15 cellular contexts compared by ENCODE assay signal in genomic region chr11:10318527-10318802, GRCh38. TPM values are rescaled to one million over a fixed set of nuclear protein-coding genes. Genes with fewer than 3 reads are reported as not detected.
A peak's percentile ranks its signal among the peaks of the same experiment; 100 is the strongest.
DNase-seq lines count a peak whose midpoint lies in the region; ATAC-seq, FAIRE-seq and TF ChIP-seq lines count a peak whose summit lies in the region.
"Had no signal": no experiment of that assay in that cellular context is flagged by ENCODE, and none has a peak within 500 bp of the region (broad histone marks: within the 10 kb centered on the region; RNA-seq: fewer than 3 reads in every experiment).

No MANE protein-coding gene starts in this region.

- no peak overlapping the region for H3K23ac ChIP-seq in H1 (ENCODE audit: insufficient read length)

- no peak overlapping the region; the same call in 1 of the 2 replicates for H2AK5ac ChIP-seq in H1 (ENCODE audit: low read depth, low read length)

- no peak for FAIRE-seq in H1 (lab: Jason Lieb, UNC)
- FAIRE-seq: GM18507, K562 had no signal

- no peak overlapping the region for H4K8ac ChIP-seq in H1 (ENCODE audit: extremely low read depth, insufficient read depth, low read length)

- no peak overlapping the region for H3K56ac ChIP-seq in H1 (replicated peaks; ENCODE audit: insufficient read length, low read depth, low read length)

- no peaks in the 10 kb centered on the region for H3K36me3 ChIP-seq in H1 (ENCODE audit: control insufficient read depth in 2 of 4, insufficient read depth in 4 of 4, low read length in 3 of 4)
- H3K36me3 ChIP-seq in subcutaneous abdominal adipose tissue (ENCODE audit: control insufficient read depth in 5 of 5, insufficient read depth in 5 of 5, low read length in 5 of 5): no peaks in the 10 kb centered on the region
- no peaks in the 10 kb centered on the region for H3K36me3 ChIP-seq in CD4-positive, alpha-beta memory T cell (ENCODE audit: insufficient read depth, low read length)
- H3K36me3 ChIP-seq: SJSA1 had no signal

- peak overlapping the region; percentile 79 for H4K91ac ChIP-seq in H1 (replicated peaks; ENCODE audit: insufficient read length, low read length)

- H2AFZ ChIP-seq in H1 (ENCODE audit: low read length): no peak overlapping the region

- no peak overlapping the region for H3K4me3 Mint-ChIP-seq in activated CD8-positive, alpha-beta T cell treated with anti-CD3 and anti-CD28 coated beads for 36 hours
- H3K4me3 Mint-ChIP-seq in activated CD8-positive, alpha-beta T cell treated with anti-CD3 and anti-CD28 coated beads, Interleukin-2, amount 10 ng/mL, durations not matched to agents 7 days and 5 days: no peak overlapping the region
- no peak overlapping the region for H3K4me3 Mint-ChIP-seq in CD4-positive, alpha-beta memory T cell
- H3K4me3 Mint-ChIP-seq in mesothelial cell of epicardium: no peak overlapping the region
- H3K4me3 Mint-ChIP-seq: dendritic cell treated with granulocyte-macrophage colony-stimulating factor and Interleukin-4, amounts not matched to agents 40 ng/mL and 50 ng/mL, for 4 days had no signal

- H2BK120ac ChIP-seq in H1 (replicated peaks; ENCODE audit: low read depth, low read length): peak overlapping the region; percentile 18

- intact Hi-C loops in activated CD8-positive, alpha-beta T cell treated with anti-CD3 and anti-CD28 coated beads for 36 hours (cut with micrococcal nuclease): no loop called here
- intact Hi-C loops in CD4-positive, alpha-beta memory T cell (cut with micrococcal nuclease): no loop called here

- no peak for ATAC-seq in activated CD8-positive, alpha-beta T cell treated with anti-CD3 and anti-CD28 coated beads for 36 hours
- ATAC-seq in activated CD8-positive, alpha-beta T cell treated with anti-CD3 and anti-CD28 coated beads, Interleukin-2, amount 10 ng/mL, durations not matched to agents 7 days and 5 days: no peak
- ATAC-seq: K562 had no signal

- H3K9me3 Mint-ChIP-seq in activated CD8-positive, alpha-beta T cell treated with anti-CD3 and anti-CD28 coated beads for 36 hours: no peaks in the 10 kb centered on the region
- H3K9me3 Mint-ChIP-seq in activated CD8-positive, alpha-beta T cell treated with anti-CD3 and anti-CD28 coated beads, Interleukin-2, amount 10 ng/mL, durations not matched to agents 7 days and 5 days (ENCODE audit: insufficient read depth): no peaks in the 10 kb centered on the region
- no peaks in the 10 kb centered on the region for H3K9me3 Mint-ChIP-seq in CD4-positive, alpha-beta memory T cell
- no peaks in the 10 kb centered on the region for H3K9me3 Mint-ChIP-seq in mesothelial cell of epicardium

- CTCF ChIA-PET in activated CD8-positive, alpha-beta T cell treated with anti-CD3 and anti-CD28 coated beads for 36 hours (lab: Charles Lee): interaction anchor here (1.1 to 1.8 kb wide), 3 partner anchors 10 to 570 kb away, joined by 3 to 10 read pairs (median 3); no protein-coding TSS in a partner anchor
- CTCF ChIA-PET in activated CD8-positive, alpha-beta T cell treated with anti-CD3 and anti-CD28 coated beads, Interleukin-2, amount 10 ng/mL, durations not matched to agents 7 days and 5 days (lab: Charles Lee): interaction anchor here (0.9 to 3.3 kb wide), 2 partner anchors 10 to 111 kb away, joined by 3 to 17 read pairs; no protein-coding TSS in a partner anchor
- CTCF ChIA-PET in H1 (lab: Charles Lee; ENCODE audit: partially characterized antibody): interaction anchor here (0.6 to 2.1 kb wide), 5 partner anchors 10 to 483 kb away, joined by 3 to 13 read pairs (median 5); no protein-coding TSS in a partner anchor
- CTCF ChIA-PET in CD4-positive, alpha-beta memory T cell (lab: Charles Lee; ENCODE audit: partially characterized antibody): interaction anchor here (1.0 to 1.2 kb wide), 4 partner anchors 11 to 784 kb away, joined by 3 to 4 read pairs (median 4); partner anchors contain the start of gene ADM

- TF ChIP-seq EP300 in H1 (IDR thresholded peaks at IDR 0.05; ENCODE audit: borderline replicate concordance in 1 of 2, low read depth in 2 of 2, low read length in 2 of 2): no peak

- H3K9ac ChIP-seq in H1 (replicated peaks in 1 of 4; ENCODE audit: extremely low read depth in 1 of 4, low read depth in 3 of 4, low read length in 3 of 4) (no peak overlapping the region; a peak in 1 of 7 replicates), subcutaneous abdominal adipose tissue (ENCODE audit: low read length in 5 of 5) (peak overlapping the region in 3 of 5 donors; percentile 7 to 56 (median 10))

- peak overlapping the region; percentile 63; the same call in 1 of the 2 replicates for H2BK5ac ChIP-seq in H1 (ENCODE audit: low read depth, low read length)

- H3K23me2 ChIP-seq in H1 (ENCODE audit: low read depth, low read length): no peaks in the 10 kb centered on the region

- H3K79me2 ChIP-seq in H1 (ENCODE audit: control insufficient read depth in 1 of 2, insufficient read depth in 2 of 2, low read length in 2 of 2): no peaks in the 10 kb centered on the region

- no peaks in the 10 kb centered on the region for H4K20me1 ChIP-seq in H1 (replicated peaks in 1 of 2; ENCODE audit: control insufficient read depth in 1 of 2, insufficient read depth in 2 of 2, low read length in 2 of 2)

- H3K27me3 Mint-ChIP-seq in activated CD8-positive, alpha-beta T cell treated with anti-CD3 and anti-CD28 coated beads for 36 hours: peaks cover 12% of the 10 kb centered on the region
- peaks cover under 1% of the 10 kb centered on the region for H3K27me3 Mint-ChIP-seq in activated CD8-positive, alpha-beta T cell treated with anti-CD3 and anti-CD28 coated beads, Interleukin-2, amount 10 ng/mL, durations not matched to agents 7 days and 5 days (ENCODE audit: low read depth)
- H3K27me3 Mint-ChIP-seq in CD4-positive, alpha-beta memory T cell: peaks cover 6 to 17% of the 10 kb centered on the region in 2 donors
- H3K27me3 Mint-ChIP-seq in mesothelial cell of epicardium (ENCODE audit: low read depth): no peaks in the 10 kb centered on the region

- no peaks in the 10 kb centered on the region for H3K79me1 ChIP-seq in H1 (ENCODE audit: low read depth, low read length)

- DNase-seq in activated CD8-positive, alpha-beta T cell treated with anti-CD3 and anti-CD28 coated beads for 36 hours: no peak
- no peak for DNase-seq in activated CD8-positive, alpha-beta T cell treated with anti-CD3 and anti-CD28 coated beads, Interleukin-2, amount 10 ng/mL, durations not matched to agents 7 days and 5 days
- peak; percentile 79 for DNase-seq in NCI-H345 (lab: John Stamatoyannopoulos, UW)
- DNase-seq in H1 (ENCODE audit: low read depth in 1 of 2, low spot score in 2 of 2): no peak
- no peak for DNase-seq in midbrain (lab: John Stamatoyannopoulos, UW)
- no peak for DNase-seq in CD4-positive, alpha-beta memory T cell
- DNase-seq in mesothelial cell of epicardium (ENCODE audit: low spot score in 2 of 2, unreplicated experiment in 2 of 2): no peak
- DNase-seq: activated CD8-positive, alpha-beta memory T cell treated with anti-CD3 and anti-CD28 coated beads, Interleukin-2, amount 50 U/mL, for 48 hours; aorta; EL had no signal

- no peak overlapping the region for H3K27ac ChIP-seq in H1 (ENCODE audit: low read depth, low read length)
- peak overlapping the region; percentile 94 for H3K27ac ChIP-seq in subcutaneous abdominal adipose tissue (ENCODE audit: low read depth, low read length)
- H3K27ac ChIP-seq in CD4-positive, alpha-beta memory T cell (ENCODE audit: low read depth, low read length): no peak overlapping the region
- H3K27ac ChIP-seq: SJSA1 had no signal

- H4K5ac ChIP-seq in H1 (ENCODE audit: insufficient read length, low read depth, low read length): no peak overlapping the region

- H3K9me3 ChIP-seq in H1 (ENCODE audit: insufficient read depth in 2 of 2, low read depth in 1 of 2, low read length in 1 of 2) (no peaks in the 10 kb centered on the region), subcutaneous abdominal adipose tissue (ENCODE audit: control insufficient read depth in 5 of 5, low read length in 5 of 5) (no peaks in the 10 kb centered on the region)
- H3K9me3 ChIP-seq in CD4-positive, alpha-beta memory T cell (ENCODE audit: control insufficient read depth in 1 of 2, low read length in 2 of 2): no peaks in the 10 kb centered on the region
- H3K9me3 ChIP-seq: SJSA1 had no signal

- POLR2A ChIA-PET in activated CD8-positive, alpha-beta T cell treated with anti-CD3 and anti-CD28 coated beads for 36 hours (lab: Charles Lee): interaction anchor here (0.6 kb wide), 1 partner anchor 27 kb away, joined by 3 read pairs; no protein-coding TSS in a partner anchor
- POLR2A ChIA-PET in activated CD8-positive, alpha-beta T cell treated with anti-CD3 and anti-CD28 coated beads, Interleukin-2, amount 10 ng/mL, durations not matched to agents 7 days and 5 days (lab: Charles Lee): no interaction called here
- POLR2A ChIA-PET in H1 (lab: Charles Lee; ENCODE audit: partially characterized antibody): interaction anchor here (6.8 kb wide), 1 partner anchor 13 kb away, joined by 62 read pairs; the partner anchor contains the start of gene ADM
- POLR2A ChIA-PET in CD4-positive, alpha-beta memory T cell (lab: Charles Lee; ENCODE audit: partially characterized antibody): no interaction called here

- no peak overlapping the region; a peak in 1 of 4 replicates for H3K4me2 ChIP-seq in H1 (ENCODE audit: insufficient read depth in 1 of 2, low read depth in 2 of 2, low read length in 2 of 2)

- H3K27me3 ChIP-seq in H1 (replicated peaks in 1 of 4; ENCODE audit: control insufficient read depth in 3 of 4, extremely low read depth in 1 of 4, insufficient read depth in 3 of 4, low read length in 3 of 4) (no peaks in the 10 kb centered on the region), subcutaneous abdominal adipose tissue (ENCODE audit: control insufficient read depth in 5 of 5, insufficient read depth in 4 of 5, low read length in 5 of 5) (no peaks in the 10 kb centered on the region)
- H3K27me3 ChIP-seq in CD4-positive, alpha-beta memory T cell (ENCODE audit: insufficient read depth, low read length): no peaks in the 10 kb centered on the region
- H3K27me3 ChIP-seq: SJSA1 had no signal

- H3K36me3 Mint-ChIP-seq in activated CD8-positive, alpha-beta T cell treated with anti-CD3 and anti-CD28 coated beads for 36 hours (ENCODE audit: low read depth): no peaks in the 10 kb centered on the region
- no peaks in the 10 kb centered on the region for H3K36me3 Mint-ChIP-seq in activated CD8-positive, alpha-beta T cell treated with anti-CD3 and anti-CD28 coated beads, Interleukin-2, amount 10 ng/mL, durations not matched to agents 7 days and 5 days (ENCODE audit: low read depth)
- no peaks in the 10 kb centered on the region for H3K36me3 Mint-ChIP-seq in CD4-positive, alpha-beta memory T cell
- H3K36me3 Mint-ChIP-seq in mesothelial cell of epicardium: no peaks in the 10 kb centered on the region

- H3K18ac ChIP-seq in H1 (ENCODE audit: extremely low read depth, low read length): no peak overlapping the region

- TF ChIP-seq RAD21 in H1 (IDR thresholded peaks at IDR 0.05 in 1 of 2, conservative IDR thresholded peaks at IDR 0.05 in 1 of 2; ENCODE audit: low read depth in 2 of 2, low read length in 2 of 2): no peak

- no peak overlapping the region for H3K14ac ChIP-seq in H1 (ENCODE audit: insufficient read length)

- peak overlapping the region; percentile 100 for H2BK15ac ChIP-seq in H1 (ENCODE audit: low read length)

- H2BK12ac ChIP-seq in H1 (ENCODE audit: low read depth, low read length): peak overlapping the region; percentile 88; the same call in 1 of the 2 replicates

- H3K27ac Mint-ChIP-seq in activated CD8-positive, alpha-beta T cell treated with anti-CD3 and anti-CD28 coated beads for 36 hours: peak overlapping the region; percentile 46
- no peak overlapping the region for H3K27ac Mint-ChIP-seq in activated CD8-positive, alpha-beta T cell treated with anti-CD3 and anti-CD28 coated beads, Interleukin-2, amount 10 ng/mL, durations not matched to agents 7 days and 5 days
- no peak overlapping the region for H3K27ac Mint-ChIP-seq in CD4-positive, alpha-beta memory T cell
- H3K27ac Mint-ChIP-seq in mesothelial cell of epicardium: no peak overlapping the region
- H3K27ac Mint-ChIP-seq: dendritic cell treated with granulocyte-macrophage colony-stimulating factor and Interleukin-4, amounts not matched to agents 40 ng/mL and 50 ng/mL, for 4 days had no signal

- TF ChIP-seq CTCF in activated CD8-positive, alpha-beta T cell treated with anti-CD3 and anti-CD28 coated beads for 36 hours (IDR thresholded peaks at IDR 0.05): no peak
- TF ChIP-seq CTCF in H1 (IDR thresholded peaks at IDR 0.05; ENCODE audit: control extremely low read depth in 1 of 3, insufficient read depth in 1 of 3, low read depth in 1 of 3, low read length in 3 of 3) (no peak), mesothelial cell of epicardium (IDR thresholded peaks at IDR 0.05; ENCODE audit: unreplicated experiment) (no peak)

- H3K4me1 Mint-ChIP-seq in activated CD8-positive, alpha-beta T cell treated with anti-CD3 and anti-CD28 coated beads for 36 hours (ENCODE audit: low read depth): peaks cover 35% of the 10 kb centered on the region
- peaks cover 10% of the 10 kb centered on the region for H3K4me1 Mint-ChIP-seq in activated CD8-positive, alpha-beta T cell treated with anti-CD3 and anti-CD28 coated beads, Interleukin-2, amount 10 ng/mL, durations not matched to agents 7 days and 5 days (ENCODE audit: low read depth)
- peaks cover 0 to 2% (median under 1%) of the 10 kb centered on the region in 4 donors for H3K4me1 Mint-ChIP-seq in CD4-positive, alpha-beta memory T cell
- peaks cover 14% of the 10 kb centered on the region for H3K4me1 Mint-ChIP-seq in mesothelial cell of epicardium

- no peak for TF ChIP-seq POLR2A in H1 (IDR thresholded peaks at IDR 0.05; ENCODE audit: control extremely low read depth in 1 of 2, low read depth in 2 of 2, low read length in 2 of 2)

- peak overlapping the region; percentile 87 for H2BK20ac ChIP-seq in H1 (ENCODE audit: low read length)

- H3K4me1 ChIP-seq in H1 (replicated peaks in 1 of 4; ENCODE audit: control insufficient read depth in 3 of 4, insufficient read depth in 4 of 4, low read length in 3 of 4) (peaks cover 4 to 19% (median 10%) of the 10 kb centered on the region in 4 experiments), subcutaneous abdominal adipose tissue (ENCODE audit: control insufficient read depth in 5 of 5, insufficient read depth in 5 of 5, low read length in 5 of 5) (peaks cover 7 to 49% (median 48%) of the 10 kb centered on the region in 5 donors)
- H3K4me1 ChIP-seq in CD4-positive, alpha-beta memory T cell (ENCODE audit: insufficient read depth, low read length): peaks cover 5% of the 10 kb centered on the region

- no peak overlapping the region for H3K4me3 ChIP-seq in H1 (ENCODE audit: extremely low read depth in 1 of 4, insufficient read depth in 2 of 4, low read depth in 3 of 4, low read length in 4 of 4)
- H3K4me3 ChIP-seq in subcutaneous abdominal adipose tissue (ENCODE audit: low read depth in 1 of 5, low read length in 5 of 5): no peak overlapping the region
- no peak overlapping the region for H3K4me3 ChIP-seq in CD4-positive, alpha-beta memory T cell (ENCODE audit: low read length in 2 of 2)
- H3K4me3 ChIP-seq: K562, SJSA1 had no signal

- peak overlapping the region; percentile 36 for H3K4ac ChIP-seq in H1 (replicated peaks; ENCODE audit: insufficient read length, low read depth, low read length)

- WGBS in H1 (ENCODE audit: extremely low coverage in 1 of 2, insufficient coverage in 1 of 2, insufficient read length in 1 of 2, insufficient replicate concordance in 2 of 2, low coverage in 1 of 2, low lambda C conversion rate in 2 of 2, missing lambda C conversion rate in 1 of 2), 2 experiments: 85% methylated on average over 3 of the region's 3 CpGs; no CpG with 5 or more reads in 1 of the 2 experiments

RNA-seq across cellular contexts. Expression of gene ADM, which starts 13.6 kb away (rescaled TPM):
- total RNA-seq in activated CD8-positive, alpha-beta T cell treated with anti-CD3 and anti-CD28 coated beads for 36 hours: 10 to 100 TPM; 43.1 to 46.9 TPM
- 1 to 10 TPM; 3.6 to 3.9 TPM for total RNA-seq in activated CD8-positive, alpha-beta T cell treated with anti-CD3 and anti-CD28 coated beads, Interleukin-2, amount 10 ng/mL, durations not matched to agents 7 days and 5 days
- 92.2 and 94.1 TPM in 2 replicates for total RNA-seq in H1 (2021; fragmentation: NEBNext Ultra II Directional; extraction: Animal tissue kit (Norgen Biotek cat#: 25700))
- polyA plus RNA-seq in H1 (2011; rRNA removed): 95.6 and 169 TPM in 2 replicates
- polyA plus RNA-seq in H1 (2011; cell fraction: cytosol; rRNA removed): 168 TPM
- polyA plus RNA-seq in H1 (2011; cell fraction: nucleus; rRNA removed): 272 TPM
- 123 to 199 TPM (median 136 TPM) in 4 replicates for polyA plus RNA-seq in H1 (2012, experiment 1 of 2)
- polyA plus RNA-seq in H1 (2012, experiment 2 of 2): 86.1 TPM
- 89.5 TPM for polyA plus RNA-seq in H1 (2013, experiment 1 of 2)
- 118 TPM for polyA plus RNA-seq in H1 (2013, experiment 2 of 2)
- polyA minus RNA-seq in H1 (2011; rRNA and poly(A)+ RNA removed): 88.1 and 122 TPM in 2 replicates
- polyA minus RNA-seq in H1 (2011; cell fraction: cytosol; rRNA and poly(A)+ RNA removed): 66.8 TPM
- polyA minus RNA-seq in H1 (2011; cell fraction: nucleus; rRNA and poly(A)+ RNA removed): 175 TPM
- total RNA-seq in CD4-positive, alpha-beta memory T cell: under 1 TPM; 0.49 to 0.53 TPM
- polyA plus RNA-seq in CD4-positive, alpha-beta memory T cell: under 1 TPM in 1 of 2 donors, not detected in 1; 0.31 TPM
- 12.8 to 13.8 TPM (median 13.3 TPM) in 3 replicates for total RNA-seq in mesothelial cell of epicardium

RNA-seq across cellular contexts. Expression of gene SBF2, which starts 24.4 kb away (rescaled TPM):
- 10 to 100 TPM in 1 of 2 experiments, 1 to 10 TPM in 1; 10.0 to 11.0 TPM for total RNA-seq in activated CD8-positive, alpha-beta T cell treated with anti-CD3 and anti-CD28 coated beads for 36 hours
- 1 to 10 TPM; 5.1 to 5.9 TPM for total RNA-seq in activated CD8-positive, alpha-beta T cell treated with anti-CD3 and anti-CD28 coated beads, Interleukin-2, amount 10 ng/mL, durations not matched to agents 7 days and 5 days
- total RNA-seq in H1 (2021; fragmentation: NEBNext Ultra II Directional; extraction: Animal tissue kit (Norgen Biotek cat#: 25700)): 50.5 and 54.1 TPM in 2 replicates
- 23.4 and 36.7 TPM in 2 replicates for polyA plus RNA-seq in H1 (2011; rRNA removed)
- 37.3 TPM for polyA plus RNA-seq in H1 (2011; cell fraction: cytosol; rRNA removed)
- polyA plus RNA-seq in H1 (2011; cell fraction: nucleus; rRNA removed): 36.1 TPM
- polyA plus RNA-seq in H1 (2012, experiment 1 of 2): 33.3 to 38.8 TPM (median 37.1 TPM) in 4 replicates
- polyA plus RNA-seq in H1 (2012, experiment 2 of 2): 3.4 TPM
- polyA plus RNA-seq in H1 (2013, experiment 1 of 2): 15.9 TPM
- 18.9 TPM for polyA plus RNA-seq in H1 (2013, experiment 2 of 2)
- polyA minus RNA-seq in H1 (2011; rRNA and poly(A)+ RNA removed): 116 and 173 TPM in 2 replicates
- polyA minus RNA-seq in H1 (2011; cell fraction: cytosol; rRNA and poly(A)+ RNA removed): 44.3 TPM
- polyA minus RNA-seq in H1 (2011; cell fraction: nucleus; rRNA and poly(A)+ RNA removed): 129 TPM
- 10 to 100 TPM; 13.8 to 15.4 TPM for total RNA-seq in CD4-positive, alpha-beta memory T cell
- 1 to 10 TPM in 1 of 2 donors, under 1 TPM in 1; 0.50 to 6.7 TPM for polyA plus RNA-seq in CD4-positive, alpha-beta memory T cell
- total RNA-seq in mesothelial cell of epicardium: 44.7 to 58.4 TPM (median 53.1 TPM) in 3 replicates

Comparison
In these comparisons a context has a peak if more than half of its experiments do, and no peak if none do; other contexts are left out.
1. POLR2A ChIA-PET loops: an anchor here in activated CD8-positive, alpha-beta T cell treated with anti-CD3 and anti-CD28 coated beads for 36 hours (0.6 kb wide) and H1 (6.8 kb wide); none called in activated CD8-positive, alpha-beta T cell treated with anti-CD3 and anti-CD28 coated beads, Interleukin-2, amount 10 ng/mL, durations not matched to agents 7 days and 5 days and CD4-positive, alpha-beta memory T cell.
2. H3K9ac ChIP-seq: peak in subcutaneous abdominal adipose tissue (3 of 5); none in H1 (0 of 4).